ENCODE assay signal across 10 cellular contexts in the genomic region with DNA sequence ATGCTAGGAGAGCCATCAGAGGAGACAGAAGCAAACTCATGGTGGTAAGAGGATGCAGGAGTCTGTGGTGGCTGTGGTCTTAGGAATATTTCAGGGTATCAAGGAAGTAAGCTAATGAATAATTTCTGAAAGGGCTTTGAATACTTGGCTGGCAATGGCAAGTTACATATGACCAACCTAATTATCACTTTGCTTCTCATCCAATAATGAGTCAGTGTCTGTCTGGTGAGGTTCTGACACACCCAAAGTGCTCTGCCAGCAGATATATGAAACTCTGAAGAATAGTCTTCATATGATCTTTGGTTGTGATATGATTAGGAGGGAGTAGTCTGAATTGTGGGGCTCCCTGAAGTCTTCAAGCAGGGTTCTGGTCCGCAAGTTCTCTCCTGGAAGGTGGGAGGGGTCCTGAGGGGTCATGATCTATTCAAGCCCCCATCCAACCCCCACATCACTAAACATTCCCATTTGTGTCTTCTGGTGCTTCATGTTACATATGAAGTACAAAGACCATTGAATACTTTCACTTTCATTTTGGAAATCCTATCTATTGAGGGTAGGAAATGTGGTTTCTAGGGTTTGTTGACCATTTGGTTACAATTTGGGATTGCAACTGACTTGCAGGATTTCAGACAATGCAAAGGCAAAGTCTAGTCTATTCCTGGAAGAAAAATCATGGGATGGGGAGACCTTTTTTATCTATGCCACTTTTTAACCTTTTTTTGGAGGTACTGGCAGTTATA.
DNase-seq lines count a peak whose midpoint lies in the region; ATAC-seq and TF ChIP-seq lines count a peak whose summit lies in the region.
"Had no signal": no experiment of that assay in that cellular context is flagged by ENCODE, and none has a peak within 500 bp of the region (broad histone marks: within the 10 kb centered on the region; RNA-seq: fewer than 3 reads in every experiment).

No MANE protein-coding gene starts in this region.

- in situ Hi-C loops in mammary epithelial cell (cut with MboI; ENCODE audit: low sequenced_read_pairs in 2 of 2) = no loop called here

- H3K9me3 Mint-ChIP-seq in activated CD4-positive, alpha-beta T cell treated with anti-CD3 and anti-CD28 coated beads, Interleukin-2, amount 10 ng/mL, durations not matched to agents 7 days and 5 days = no peaks in the 10 kb centered on the region

- H3F3A ChIP-seq in MM.1S (ENCODE audit: insufficient read depth, low read length) (no peaks in the 10 kb centered on the region), smooth muscle cell (ENCODE audit: low read depth) (peaks cover 42% of the 10 kb centered on the region)

- H4K20me1 ChIP-seq in MM.1S (ENCODE audit: insufficient read depth, low read length) (no peaks in the 10 kb centered on the region), mammary epithelial cell (ENCODE audit: insufficient read depth, low read length) (no peaks in the 10 kb centered on the region), smooth muscle cell (ENCODE audit: low read depth) (no peaks in the 10 kb centered on the region)

- TF ChIP-seq CTCF in MM.1S (IDR thresholded peaks at IDR 0.05; ENCODE audit: low read length) (no peak), mammary epithelial cell (conservative IDR thresholded peaks at IDR 0.05 in 1 of 2, IDR thresholded peaks at IDR 0.05 in 1 of 2; ENCODE audit: extremely low read depth in 1 of 2, insufficient read depth in 1 of 2, low read depth in 1 of 2, low read length in 2 of 2) (no peak), smooth muscle cell (IDR thresholded peaks at IDR 0.05; ENCODE audit: borderline replicate concordance, insufficient read depth, poor library complexity, severe bottlenecking) (no peak)

- H3K9me2 ChIP-seq in MM.1S (replicated peaks; ENCODE audit: insufficient read depth, low read length) = no peaks in the 10 kb centered on the region

- POLR2A ChIA-PET in activated CD4-positive, alpha-beta T cell treated with anti-CD3 and anti-CD28 coated beads, Interleukin-2, amount 10 ng/mL, durations not matched to agents 7 days and 5 days (lab: Charles Lee) = no interaction called here
- POLR2A ChIA-PET in HEK293T (lab: Yijun Ruan, JAX) = no interaction called here

- H3K9me3 ChIP-seq in MM.1S (replicated peaks; ENCODE audit: insufficient read depth, low read length) (no peaks in the 10 kb centered on the region), mammary epithelial cell (replicated peaks; ENCODE audit: insufficient read depth, low read length) (no peaks in the 10 kb centered on the region), smooth muscle cell (replicated peaks; ENCODE audit: low read depth) (no peaks in the 10 kb centered on the region)

- peaks cover 9% of the 10 kb centered on the region for H3K27me3 Mint-ChIP-seq in activated CD4-positive, alpha-beta T cell treated with anti-CD3 and anti-CD28 coated beads, Interleukin-2, amount 10 ng/mL, durations not matched to agents 7 days and 5 days

- no peaks in the 10 kb centered on the region for H3K36me3 Mint-ChIP-seq in activated CD4-positive, alpha-beta T cell treated with anti-CD3 and anti-CD28 coated beads, Interleukin-2, amount 10 ng/mL, durations not matched to agents 7 days and 5 days (ENCODE audit: low read depth)

- no peak overlapping the region for H3K9ac ChIP-seq in MM.1S (ENCODE audit: low read length)
- H3K9ac ChIP-seq in mammary epithelial cell (ENCODE audit: insufficient read depth, low read length) = no peak overlapping the region
- H3K9ac ChIP-seq in smooth muscle cell (ENCODE audit: low read depth) = peak overlapping the region; percentile 59

- no peak for ATAC-seq in sciatic nerve

- peaks cover 13% of the 10 kb centered on the region for H3K4me1 Mint-ChIP-seq in activated CD4-positive, alpha-beta T cell treated with anti-CD3 and anti-CD28 coated beads, Interleukin-2, amount 10 ng/mL, durations not matched to agents 7 days and 5 days

- WGBS in mammary epithelial cell (ENCODE audit: low coverage, missing lambda C conversion rate) = 85% methylated on average over 1 of the region's 1 CpG
- WGBS in smooth muscle cell (ENCODE audit: low lambda C conversion rate) = 89% methylated on average over 1 of the region's 1 CpG

- H3K36me3 ChIP-seq in MM.1S (replicated peaks; ENCODE audit: insufficient read depth, low read length) (no peaks in the 10 kb centered on the region), mammary epithelial cell (ENCODE audit: insufficient read depth, low read length) (no peaks in the 10 kb centered on the region), smooth muscle cell (ENCODE audit: low read depth) (no peaks in the 10 kb centered on the region)

- H3K27ac Mint-ChIP-seq in activated CD4-positive, alpha-beta T cell treated with anti-CD3 and anti-CD28 coated beads, Interleukin-2, amount 10 ng/mL, durations not matched to agents 7 days and 5 days = peak overlapping the region; percentile 82

- peak overlapping the region; percentile 41 for H3K4me2 ChIP-seq in MM.1S (ENCODE audit: low read depth, low read length)
- H3K4me2 ChIP-seq in mammary epithelial cell (ENCODE audit: insufficient read depth, low read depth, low read length) = peak overlapping the region; percentile 64
- H3K4me2 ChIP-seq in smooth muscle cell = peak overlapping the region; percentile 58

- TSS peak; percentile 73 for BruUV-seq in mammary epithelial cell (replicated peaks; lab: Mats Ljungman, UMichigan)

- DNase-seq in activated CD4-positive, alpha-beta T cell treated with anti-CD3 and anti-CD28 coated beads, Interleukin-2, amount 10 ng/mL, durations not matched to agents 7 days and 5 days = no peak
- no peak for DNase-seq in activated CD4-positive, alpha-beta T cell treated with anti-CD3 and anti-CD28 coated beads, Interleukin-2, amount 50 U/mL, for 4 hours
- DNase-seq in MM.1S (peak; percentile 12), mammary epithelial cell (peak; percentile 74), smooth muscle cell (lab: John Stamatoyannopoulos, UW; ENCODE audit: unreplicated experiment) (no peak), sciatic nerve (ENCODE audit: low spot score) (no peak), COLO829 (ENCODE audit: low spot score) (no peak), HEK293T (ENCODE audit: extremely low spot score) (no peak)
- DNase-seq: AML-193; stimulated activated CD4-positive, alpha-beta T cell treated with anti-CD3 and anti-CD28 coated beads, Interleukin-1b, Interleukin-23, amount 100 ng/mL, for 48 hours had no signal

- H3K27ac ChIP-seq in MM.1S (ENCODE audit: low read length) (no peak overlapping the region), mammary epithelial cell (ENCODE audit: insufficient read depth, low read depth, low read length) (peak overlapping the region; percentile 75), smooth muscle cell (ENCODE audit: low read depth) (peak overlapping the region; percentile 96)

- dilution Hi-C loops in mammary epithelial cell (cut with HindIII; ENCODE audit: low sequenced_read_pairs) = no loop called here

- peaks cover 11% of the 10 kb centered on the region; the same call in 1 of the 2 replicates for H3K4me1 ChIP-seq in MM.1S (ENCODE audit: low read length)
- H3K4me1 ChIP-seq in mammary epithelial cell (ENCODE audit: insufficient read depth, low read length) = peaks cover 45% of the 10 kb centered on the region
- H3K4me1 ChIP-seq in smooth muscle cell (ENCODE audit: low read depth) = peaks cover 34% of the 10 kb centered on the region

- H3K4me3 ChIP-seq in MM.1S (ENCODE audit: low read length) (no peak overlapping the region), mammary epithelial cell (replicated peaks in 1 of 3; ENCODE audit: insufficient read depth in 1 of 3, low read depth in 2 of 3, low read length in 3 of 3) (no peak overlapping the region), smooth muscle cell (no peak overlapping the region)

- H3K4me3 Mint-ChIP-seq in activated CD4-positive, alpha-beta T cell treated with anti-CD3 and anti-CD28 coated beads, Interleukin-2, amount 10 ng/mL, durations not matched to agents 7 days and 5 days = peak overlapping the region; percentile 41

- no peaks in the 10 kb centered on the region for H3K27me3 ChIP-seq in MM.1S (replicated peaks; ENCODE audit: insufficient read depth, low read length)
- H3K27me3 ChIP-seq in mammary epithelial cell (ENCODE audit: insufficient read depth, low read length) = no peaks in the 10 kb centered on the region
- no peaks in the 10 kb centered on the region for H3K27me3 ChIP-seq in smooth muscle cell (ENCODE audit: low read depth)

- intact Hi-C loops in mammary epithelial cell (cut with micrococcal nuclease) = no loop called here
- intact Hi-C loops in sciatic nerve (cut with DNase I) = no loop called here

- CTCF ChIA-PET in activated CD4-positive, alpha-beta T cell treated with anti-CD3 and anti-CD28 coated beads, Interleukin-2, amount 10 ng/mL, durations not matched to agents 7 days and 5 days (lab: Charles Lee) = no interaction called here
- CTCF ChIA-PET in mammary epithelial cell (lab: Charles Lee; ENCODE audit: low non-redundant PET) (no interaction called here), HEK293T (lab: Yijun Ruan, JAX) (no interaction called here)

- H2AFZ ChIP-seq in MM.1S (ENCODE audit: low read length) = peak overlapping the region; percentile 58
- peak overlapping the region; percentile 74 for H2AFZ ChIP-seq in mammary epithelial cell (ENCODE audit: low read depth, low read length)
- peak overlapping the region; percentile 26 for H2AFZ ChIP-seq in smooth muscle cell (ENCODE audit: low read depth)

- H3K79me2 ChIP-seq in MM.1S (ENCODE audit: low read length) (no peaks in the 10 kb centered on the region), mammary epithelial cell (ENCODE audit: insufficient read depth, low read length) (no peaks in the 10 kb centered on the region), smooth muscle cell (ENCODE audit: low read depth) (no peaks in the 10 kb centered on the region)

TF ChIP-seq in HEK293T, 16 proteins besides CTCF, POLR2A, EP300 and RAD21:
- TF ChIP-seq FOXM1 (IDR thresholded peaks at IDR 0.05; ENCODE audit: borderline replicate concordance) (no peak), FOXK2 (IDR thresholded peaks at IDR 0.05) (no peak), FOXA1 (IDR thresholded peaks at IDR 0.05) (no peak), SUZ12 (IDR thresholded peaks at IDR 0.05) (no peak)

Comparison
In these comparisons a context has a peak if more than half of its experiments do, and no peak if none do; other contexts are left out.
1. DNase-seq: peak in MM.1S (single experiment) and mammary epithelial cell (single experiment); none in activated CD4-positive, alpha-beta T cell treated with anti-CD3 and anti-CD28 coated beads, Interleukin-2, amount 10 ng/mL, durations not matched to agents 7 days and 5 days (single experiment), activated CD4-positive, alpha-beta T cell treated with anti-CD3 and anti-CD28 coated beads, Interleukin-2, amount 50 U/mL, for 4 hours (0 of 2), smooth muscle cell (single experiment), sciatic nerve (single experiment), COLO829 (single experiment) and HEK293T (single experiment).
2. Peak in every context shown above with its lines, with median percentiles within 50 percentile points of each other: H2AFZ ChIP-seq and H3K4me2 ChIP-seq.